Comparison of ENCODE assay signal across 22 cellular contexts in genomic region chr11:61011239-61011870, GRCh38. TPM values are rescaled to one million over a fixed set of nuclear protein-coding genes. Genes with fewer than 3 reads are reported as not detected.
DNase-seq lines count a peak whose midpoint lies in the region; ATAC-seq and TF ChIP-seq lines count a peak whose summit lies in the region.
"Had no signal": no experiment of that assay in that cellular context is flagged by ENCODE, and none has a peak within 500 bp of the region (broad histone marks: within the 10 kb centered on the region; RNA-seq: fewer than 3 reads in every experiment).

No MANE protein-coding gene starts in this region.

- intact Hi-C loops in CD8-positive, alpha-beta T cell (cut with DNase I, micrococcal nuclease): no loop called here

- no peaks in the 10 kb centered on the region for H3K9me3 ChIP-seq in SK-N-SH
- H3K9me3 ChIP-seq in CD8-positive, alpha-beta T cell (ENCODE audit: low read length): no peaks in the 10 kb centered on the region
- H3K9me3 ChIP-seq: BE2C, breast epithelium, HAP-1, upper lobe of right lung had no signal

- TF ChIP-seq EP300 in SK-N-SH (IDR thresholded peaks at IDR 0.05; ENCODE audit: borderline replicate concordance in 1 of 2, low read depth in 1 of 2, low read length in 1 of 2): no peak

- no peaks in the 10 kb centered on the region for H4K20me1 ChIP-seq in SK-N-SH (ENCODE audit: insufficient read depth)

- TF ChIP-seq CTCF in SK-N-SH (IDR thresholded peaks at IDR 0.05): no peak
- no peak for TF ChIP-seq CTCF in CD8-positive, alpha-beta T cell (IDR thresholded peaks at IDR 0.05)

- H3K27me3 Mint-ChIP-seq in CD8-positive, alpha-beta T cell (ENCODE audit: low read depth): no peaks in the 10 kb centered on the region
- no peaks in the 10 kb centered on the region for H3K27me3 Mint-ChIP-seq in naive thymus-derived CD8-positive, alpha-beta T cell

- no peaks in the 10 kb centered on the region for H3K36me3 ChIP-seq in SK-N-SH (replicated peaks in 1 of 2; ENCODE audit: control insufficient read depth in 1 of 2, insufficient read depth in 2 of 2, low read length in 1 of 2)
- H3K36me3 ChIP-seq in CD8-positive, alpha-beta T cell (ENCODE audit: insufficient read depth, low read length): peaks cover 63% of the 10 kb centered on the region
- H3K36me3 ChIP-seq: BE2C, breast epithelium, HAP-1, upper lobe of right lung had no signal

- H3K9me2 ChIP-seq in SK-N-SH: no peaks in the 10 kb centered on the region

- TF ChIP-seq RAD21 in SK-N-SH (IDR thresholded peaks at IDR 0.05; ENCODE audit: low read length): no peak

- H3F3A ChIP-seq in SK-N-SH (replicated peaks; ENCODE audit: insufficient read depth): no peaks in the 10 kb centered on the region

- CTCF ChIA-PET in SK-N-SH (lab: Yijun Ruan, JAX): interaction anchor here (0.7 kb wide), 1 partner anchor 112 kb away, joined by 3 read pairs; no protein-coding TSS in a partner anchor
- CTCF ChIA-PET in CD8-positive, alpha-beta T cell (lab: Charles Lee): interaction anchor here (0.7 to 1.8 kb wide), 5 partner anchors 9 to 71 kb away, joined by 3 to 4 read pairs (median 3); no protein-coding TSS in a partner anchor

- no peaks in the 10 kb centered on the region for H3K79me2 ChIP-seq in SK-N-SH (ENCODE audit: insufficient read depth)
- H3K79me2 ChIP-seq: hepatocyte, parathyroid adenoma had no signal

- H3K4me2 ChIP-seq in SK-N-SH: no peak overlapping the region
- H3K4me2 ChIP-seq: hepatocyte had no signal

- peak overlapping the region; percentile 45 for H3K27ac Mint-ChIP-seq in CD8-positive, alpha-beta T cell
- H3K27ac Mint-ChIP-seq in activated naive CD4-positive, alpha-beta T cell treated with anti-CD3 and anti-CD28 coated beads, Interleukin-2, amount 50 U/mL, for 72 hours: peak overlapping the region; percentile 36 to 98
- H3K27ac Mint-ChIP-seq in naive thymus-derived CD8-positive, alpha-beta T cell: peak overlapping the region; percentile 33 to 85 (median 61)

- peaks cover 42% of the 10 kb centered on the region for H3K4me1 Mint-ChIP-seq in CD8-positive, alpha-beta T cell (ENCODE audit: low read depth)
- peaks cover 27 to 71% (median 60%) of the 10 kb centered on the region in 4 donors for H3K4me1 Mint-ChIP-seq in naive thymus-derived CD8-positive, alpha-beta T cell

- 65% methylated on average over 6 of the region's 7 CpGs for WGBS in SK-N-SH (ENCODE audit: low lambda C conversion rate)

- no peak overlapping the region for H2AFZ ChIP-seq in SK-N-SH (ENCODE audit: low read depth)
- H2AFZ ChIP-seq: hepatocyte, parathyroid adenoma had no signal

- DNase-seq in SK-N-SH (peak; percentile 57), GM03348 (ENCODE audit: low spot score) (no peak)
- DNase-seq in CD8-positive, alpha-beta T cell: no peak
- no peak for DNase-seq in activated naive CD4-positive, alpha-beta T cell treated with anti-CD3 and anti-CD28 coated beads, Interleukin-2, amount 50 U/mL, for 72 hours (ENCODE audit: low spot score in 2 of 2)
- no peak for DNase-seq in naive thymus-derived CD8-positive, alpha-beta T cell
- DNase-seq: activated CD4-positive, CD25-positive, alpha-beta regulatory T cell; BE2C; DMS153; NCI-H1105; NCI-H526; upper lobe of right lung had no signal

- H3K27ac ChIP-seq in SK-N-SH (ENCODE audit: low read depth in 2 of 2, low read length in 1 of 2): no peak overlapping the region
- H3K27ac ChIP-seq in CD8-positive, alpha-beta T cell (ENCODE audit: low read depth, low read length): no peak overlapping the region
- H3K27ac ChIP-seq: 22Rv1, breast epithelium, hepatocyte, parathyroid adenoma, upper lobe of right lung had no signal

- peaks cover 10% of the 10 kb centered on the region; the same call in 1 of the 2 replicates for H3K27me3 ChIP-seq in SK-N-SH (ENCODE audit: insufficient read depth)
- H3K27me3 ChIP-seq in CD8-positive, alpha-beta T cell (ENCODE audit: insufficient read depth, low read length): no peaks in the 10 kb centered on the region
- H3K27me3 ChIP-seq: BE2C, breast epithelium had no signal

- H3K36me3 Mint-ChIP-seq in CD8-positive, alpha-beta T cell: peaks cover 92% of the 10 kb centered on the region
- H3K36me3 Mint-ChIP-seq in activated naive CD4-positive, alpha-beta T cell treated with anti-CD3 and anti-CD28 coated beads, Interleukin-2, amount 50 U/mL, for 72 hours: peaks cover 37 to 65% of the 10 kb centered on the region in 2 donors
- peaks cover 0 to 87% (median 15%) of the 10 kb centered on the region in 3 donors for H3K36me3 Mint-ChIP-seq in naive thymus-derived CD8-positive, alpha-beta T cell

- ATAC-seq in SK-N-SH treated with all-trans-retinoic acid at 6 μM for 48 hours: no peak
- ATAC-seq in CD8-positive, alpha-beta T cell: no peak
- no peak for ATAC-seq in activated naive CD4-positive, alpha-beta T cell treated with anti-CD3 and anti-CD28 coated beads, Interleukin-2, amount 50 U/mL, for 72 hours
- no peak for ATAC-seq in naive thymus-derived CD8-positive, alpha-beta T cell
- ATAC-seq in GM18511 (IDR thresholded peaks at IDR 0.05; ENCODE audit: unreplicated experiment): no peak
- no peak for ATAC-seq in GM21619 (IDR thresholded peaks at IDR 0.05; ENCODE audit: unreplicated experiment)
- ATAC-seq: HepG2 had no signal

- H3K4me1 ChIP-seq in SK-N-SH (ENCODE audit: control insufficient read depth in 1 of 2, insufficient read depth in 2 of 2, low read depth in 1 of 2, low read length in 1 of 2): peaks cover 0 to 20% of the 10 kb centered on the region in 2 experiments; a peak in 1 of 4 replicates
- peaks cover 24% of the 10 kb centered on the region for H3K4me1 ChIP-seq in CD8-positive, alpha-beta T cell (ENCODE audit: insufficient read depth, low read length)
- H3K4me1 ChIP-seq: BE2C, breast epithelium, parathyroid adenoma had no signal

- no peaks in the 10 kb centered on the region for H3K9me3 Mint-ChIP-seq in CD8-positive, alpha-beta T cell
- H3K9me3 Mint-ChIP-seq in activated naive CD4-positive, alpha-beta T cell treated with anti-CD3 and anti-CD28 coated beads, Interleukin-2, amount 50 U/mL, for 72 hours: no peaks in the 10 kb centered on the region
- no peaks in the 10 kb centered on the region for H3K9me3 Mint-ChIP-seq in naive thymus-derived CD8-positive, alpha-beta T cell

- no peak overlapping the region for H3K9ac ChIP-seq in SK-N-SH
- H3K9ac ChIP-seq: parathyroid adenoma had no signal

- no peak overlapping the region for H3K4me3 Mint-ChIP-seq in CD8-positive, alpha-beta T cell
- H3K4me3 Mint-ChIP-seq in naive thymus-derived CD8-positive, alpha-beta T cell: no peak overlapping the region

- POLR2A ChIA-PET in SK-N-SH (lab: Yijun Ruan, JAX): no interaction called here
- POLR2A ChIA-PET in CD8-positive, alpha-beta T cell (lab: Charles Lee): interaction anchor here (0.8 to 1.5 kb wide), 4 partner anchors 18 to 31 kb away, joined by 3 to 5 read pairs (median 4); no protein-coding TSS in a partner anchor
- POLR2A ChIA-PET in naive thymus-derived CD8-positive, alpha-beta T cell (lab: Charles Lee): interaction anchor here (0.7 to 1.8 kb wide), 6 partner anchors 12 to 104 kb away, joined by 3 to 7 read pairs (median 3); no protein-coding TSS in a partner anchor

- H3K4me3 ChIP-seq in SK-N-SH (ENCODE audit: low read depth in 2 of 2, low read length in 1 of 2): no peak overlapping the region
- H3K4me3 ChIP-seq in CD8-positive, alpha-beta T cell (ENCODE audit: low read depth, low read length): no peak overlapping the region
- H3K4me3 ChIP-seq: breast epithelium, HAP-1, hepatocyte, upper lobe of right lung had no signal

TF ChIP-seq in SK-N-SH, 30 proteins besides CTCF, POLR2A, EP300 and RAD21 (continues in another document):
- TF ChIP-seq CHD2 (IDR thresholded peaks at IDR 0.05; ENCODE audit: low read length, partially characterized antibody) (no peak), MXI1 (IDR thresholded peaks at IDR 0.05; ENCODE audit: low read depth, low read length) (no peak), SIN3A (IDR thresholded peaks at IDR 0.05; ENCODE audit: borderline replicate concordance, low read depth, low read length) (no peak), NFIC (IDR thresholded peaks at IDR 0.05; ENCODE audit: borderline replicate concordance) (no peak)

TF ChIP-seq in SK-N-SH treated with all-trans-retinoic acid at 6 μM for 48 hours, 23 proteins besides CTCF, POLR2A, EP300 and RAD21:
- TF ChIP-seq CREB5 (CRISPR knock-in tag; IDR thresholded peaks at IDR 0.05; ENCODE audit: low read depth) (no peak), TCF4 (CRISPR knock-in tag; IDR thresholded peaks at IDR 0.05; ENCODE audit: borderline replicate concordance) (no peak)
TF ChIP-seq in SK-N-SH treated with all-trans-retinoic acid at 6 μM for 48 hours: peak in this region for 0.

RNA-seq across cellular contexts. Expression of gene CD6, which starts 39.9 kb away (rescaled TPM):
- not detected in 2 replicates for polyA plus RNA-seq in SK-N-SH (2012; rRNA removed)
- not detected in 2 replicates for polyA plus RNA-seq in SK-N-SH (2012; cell fraction: cytosol; rRNA removed)
- polyA plus RNA-seq in SK-N-SH (2012; cell fraction: nucleus; rRNA removed): not detected in 2 replicates
- 100 to 1,000 TPM; 765 to 793 TPM for total RNA-seq in CD8-positive, alpha-beta T cell
- total RNA-seq in activated naive CD4-positive, alpha-beta T cell treated with anti-CD3 and anti-CD28 coated beads, Interleukin-2, amount 50 U/mL, for 72 hours: 100 to 1,000 TPM; 227 to 339 TPM
- total RNA-seq in naive thymus-derived CD8-positive, alpha-beta T cell: 100 to 1,000 TPM; 384 to 405 TPM
- polyA plus RNA-seq in naive thymus-derived CD8-positive, alpha-beta T cell: 100 to 1,000 TPM; 150 to 199 (median 153) TPM
- total RNA-seq: fibroblast of villous mesenchyme, HepG2, lung microvascular endothelial cell had no signal
- polyA plus RNA-seq: hepatocyte, HepG2 had no signal

RNA-seq across cellular contexts. Expression of gene SLC15A3, which starts 59.4 kb away (rescaled TPM):
- 0.13 TPM in 1 of 2 replicates, not detected in the other for polyA plus RNA-seq in SK-N-SH (2012; rRNA removed)
- 0.03 TPM in 1 of 2 replicates, not detected in the other for polyA plus RNA-seq in SK-N-SH (2012; cell fraction: cytosol; rRNA removed)
- 0.17 and 0.39 TPM in 2 replicates for polyA plus RNA-seq in SK-N-SH (2012; cell fraction: nucleus; rRNA removed)
- 1 to 10 TPM; 6.3 to 9.0 TPM for total RNA-seq in CD8-positive, alpha-beta T cell
- total RNA-seq in activated naive CD4-positive, alpha-beta T cell treated with anti-CD3 and anti-CD28 coated beads, Interleukin-2, amount 50 U/mL, for 72 hours: 1 to 10 TPM; 5.9 to 9.0 TPM
- total RNA-seq in naive thymus-derived CD8-positive, alpha-beta T cell: 10 to 100 TPM; 13.6 to 14.9 TPM
- 1 to 10 TPM in 2 of 3 donors, under 1 TPM in 1; 0.90 to 3.4 (median 1.0) TPM for polyA plus RNA-seq in naive thymus-derived CD8-positive, alpha-beta T cell
